1 cellular context compared by ENCODE assay signal in the genomic region with DNA sequence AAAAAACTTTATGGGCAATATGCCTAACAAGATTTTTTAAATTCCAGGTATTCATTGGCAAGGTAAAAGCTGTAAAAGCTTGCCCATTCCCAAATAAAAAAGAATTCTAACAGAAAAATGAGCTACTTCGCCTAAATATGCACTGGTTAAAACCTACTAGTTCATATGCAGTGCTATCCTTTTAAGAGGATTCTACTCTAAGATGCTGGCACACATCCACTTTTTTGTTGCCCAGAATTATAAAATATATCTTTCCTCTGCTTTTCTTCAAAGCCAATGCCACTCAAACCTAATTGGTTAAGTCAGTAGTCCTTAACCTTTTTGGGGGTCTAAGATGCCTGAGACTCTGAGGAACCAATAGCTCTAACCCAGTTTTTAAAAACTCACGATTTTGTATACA.
TF ChIP-seq lines count a peak whose summit lies in the region.

No MANE protein-coding gene starts in this region.

TF ChIP-seq in K562, 482 proteins besides CTCF, POLR2A, EP300 and RAD21 (continued from another document):
- no peak for TF ChIP-seq EHMT2 (IDR thresholded peaks at IDR 0.05)
- TF ChIP-seq, protein P1, sequence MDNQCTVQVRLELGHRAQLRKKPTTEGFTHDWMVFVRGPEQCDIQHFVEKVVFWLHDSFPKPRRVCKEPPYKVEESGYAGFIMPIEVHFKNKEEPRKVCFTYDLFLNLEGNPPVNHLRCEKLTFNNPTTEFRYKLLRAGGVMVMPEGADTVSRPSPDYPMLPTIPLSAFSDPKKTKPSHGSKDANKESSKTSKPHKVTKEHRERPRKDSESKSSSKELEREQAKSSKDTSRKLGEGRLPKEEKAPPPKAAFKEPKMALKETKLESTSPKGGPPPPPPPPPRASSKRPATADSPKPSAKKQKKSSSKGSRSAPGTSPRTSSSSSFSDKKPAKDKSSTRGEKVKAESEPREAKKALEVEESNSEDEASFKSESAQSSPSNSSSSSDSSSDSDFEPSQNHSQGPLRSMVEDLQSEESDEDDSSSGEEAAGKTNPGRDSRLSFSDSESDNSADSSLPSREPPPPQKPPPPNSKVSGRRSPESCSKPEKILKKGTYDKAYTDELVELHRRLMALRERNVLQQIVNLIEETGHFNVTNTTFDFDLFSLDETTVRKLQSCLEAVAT (IDR thresholded peaks at IDR 0.05) = no peak
- TF ChIP-seq PHB (CRISPR knock-in tag; IDR thresholded peaks at IDR 0.05) = no peak
- no peak for TF ChIP-seq RBM17 (IDR thresholded peaks at IDR 0.05; ENCODE audit: borderline replicate concordance, low read depth, low read length)
- no peak for TF ChIP-seq ETV1 (tag; conservative IDR thresholded peaks at IDR 0.05; ENCODE audit: low read depth)
- TF ChIP-seq NELFE (IDR thresholded peaks at IDR 0.05; ENCODE audit: insufficient read depth, insufficient read length) = no peak
- TF ChIP-seq NFE2L1 (tag; IDR thresholded peaks at IDR 0.05; ENCODE audit: borderline replicate concordance, low read depth) = no peak
- TF ChIP-seq ZBTB17 (CRISPR knock-in tag; IDR thresholded peaks at IDR 0.05) = no peak
- TF ChIP-seq NR2C2 (CRISPR knock-in tag; IDR thresholded peaks at IDR 0.05) = no peak
- TF ChIP-seq NR2C2 (tag; IDR thresholded peaks at IDR 0.05) = no peak
- no peak for TF ChIP-seq SMAD4 (CRISPR knock-in tag; conservative IDR thresholded peaks at IDR 0.05)
- TF ChIP-seq ELF4 (CRISPR knock-in tag; IDR thresholded peaks at IDR 0.05) = no peak
- no peak for TF ChIP-seq ZNF324 (CRISPR knock-in tag; IDR thresholded peaks at IDR 0.05)
- TF ChIP-seq ESRRA (IDR thresholded peaks at IDR 0.05; ENCODE audit: borderline replicate concordance, low read depth) = no peak
